1 cellular context compared by ENCODE assay signal in genomic region chr14:53127151-53127550, GRCh38.
TF ChIP-seq lines count a peak whose summit lies in the region.

No MANE protein-coding gene starts in this region.

TF ChIP-seq in IMR-90, 13 proteins besides CTCF, POLR2A, EP300 and RAD21:
- TF ChIP-seq ELK1 (IDR thresholded peaks at IDR 0.05; ENCODE audit: borderline replicate concordance, low read depth, low read length) (no peak), FOS (IDR thresholded peaks at IDR 0.05; ENCODE audit: low read depth, low read length) (no peak), BHLHE40 (IDR thresholded peaks at IDR 0.05; ENCODE audit: low read depth, low read length) (no peak), RFX5 (IDR thresholded peaks at IDR 0.05; ENCODE audit: low read depth, low read length) (no peak), CHD1 (IDR thresholded peaks at IDR 0.05; ENCODE audit: low read depth, low read length) (no peak), NFE2L2 (IDR thresholded peaks at IDR 0.05; ENCODE audit: low read depth, low read length) (no peak), CEBPB (IDR thresholded peaks at IDR 0.05; ENCODE audit: low read depth, low read length) (no peak), MXI1 (IDR thresholded peaks at IDR 0.05; ENCODE audit: borderline replicate concordance, low read depth, low read length) (no peak), RCOR1 (IDR thresholded peaks at IDR 0.05; ENCODE audit: insufficient replicate concordance, low read length) (no peak), SMC3 (IDR thresholded peaks at IDR 0.05; ENCODE audit: low read depth, low read length) (no peak), USF2 (IDR thresholded peaks at IDR 0.05; ENCODE audit: low read depth, low read length) (no peak), MAZ (IDR thresholded peaks at IDR 0.05; ENCODE audit: borderline replicate concordance, low read depth, low read length) (no peak), MAFK (IDR thresholded peaks at IDR 0.05; ENCODE audit: low read depth, low read length) (no peak)
TF ChIP-seq in IMR-90: peak in this region for 0.
